Comparison of ENCODE assay signal across 9 cellular contexts in genomic region chr19:2700660-2701360, GRCh38. TPM values are rescaled to one million over a fixed set of nuclear protein-coding genes. Genes with fewer than 3 reads are reported as not detected.
DNase-seq lines count a peak whose midpoint lies in the region; ATAC-seq lines count a peak whose summit lies in the region.
"Had no signal": no experiment of that assay in that cellular context is flagged by ENCODE, and none has a peak within 500 bp of the region (broad histone marks: within the 10 kb centered on the region; RNA-seq: fewer than 3 reads in every experiment).

No MANE protein-coding gene starts in this region.

- peak overlapping the region; percentile 81 for H3K9ac ChIP-seq in BLaER1
- H3K9ac ChIP-seq in HUES64 (ENCODE audit: low read depth, low read length) = no peak overlapping the region

- no peaks in the 10 kb centered on the region for H3K36me3 ChIP-seq in BLaER1
- H3K36me3 ChIP-seq in HUES64 (ENCODE audit: insufficient read depth, low read length) = no peaks in the 10 kb centered on the region

- no peak for DNase-seq in activated CD4-positive, CD25-positive, alpha-beta regulatory T cell treated with anti-CD3 and anti-CD28 coated beads, Interleukin-2, amount 50 U/mL, for 72 hours
- no peak for DNase-seq in activated naive CD4-positive, alpha-beta T cell (lab: John Stamatoyannopoulos, UW)
- DNase-seq: NCI-H748 treated with DMSO at 0.1 percent for 48 hours; stimulated activated CD4-positive, alpha-beta T cell treated with anti-CD3 and anti-CD28 coated beads, Interleukin-2, amount 100 ng/mL, for 24 hours; testis had no signal

- H3K27me3 ChIP-seq in BLaER1 = no peaks in the 10 kb centered on the region
- H3K27me3 ChIP-seq in HUES64 (ENCODE audit: insufficient read depth, low read length) = peaks cover 25% of the 10 kb centered on the region
- H3K27me3 ChIP-seq: testis had no signal

- H3K4me3 ChIP-seq in BLaER1 (peak overlapping the region; percentile 78), HUES64 (ENCODE audit: low read length) (peak overlapping the region; percentile 28), iPS-18c (ENCODE audit: insufficient read depth, low read depth, low read length) (peak overlapping the region; percentile 66; the same call in 1 of the 2 replicates)

- no peak for ATAC-seq in GM21786 (IDR thresholded peaks at IDR 0.05; ENCODE audit: unreplicated experiment)

- peak overlapping the region; percentile 98 for H3K4me2 ChIP-seq in BLaER1

- H3K4me1 ChIP-seq in BLaER1 = peaks cover 66% of the 10 kb centered on the region
- no peaks in the 10 kb centered on the region for H3K4me1 ChIP-seq in HUES64 (ENCODE audit: insufficient read depth, low read length)

- peak overlapping the region; percentile 99 for H3K27ac ChIP-seq in BLaER1
- no peak overlapping the region for H3K27ac ChIP-seq in HUES64 (ENCODE audit: low read depth, low read length)

- H4K20me1 ChIP-seq in BLaER1 = no peaks in the 10 kb centered on the region

- 38% methylated on average over 26 of the region's 26 CpGs for WGBS in HUES64

- H3K9me3 ChIP-seq in BLaER1 (no peaks in the 10 kb centered on the region), HUES64 (ENCODE audit: insufficient read depth, low read depth, low read length) (no peaks in the 10 kb centered on the region), iPS-18c (ENCODE audit: control insufficient read depth, insufficient read depth, low read length) (no peaks in the 10 kb centered on the region)
- H3K9me3 ChIP-seq: testis had no signal

RNA-seq across cellular contexts. Expression of gene GNG7, which starts 1.7 kb away (rescaled TPM):
- polyA plus RNA-seq in HUES64 (2013, experiment 1 of 2) = 2.5 TPM
- polyA plus RNA-seq in HUES64 (2013, experiment 2 of 2) = 4.6 TPM

RNA-seq across cellular contexts. Expression of gene DIRAS1, which starts 20.4 kb away (rescaled TPM):
- polyA plus RNA-seq in HUES64 (2013, experiment 1 of 2) = 7.3 TPM
- polyA plus RNA-seq in HUES64 (2013, experiment 2 of 2) = 7.4 TPM

RNA-seq across cellular contexts. Expression of gene SLC39A3, which starts 39.0 kb away (rescaled TPM):
- 23.5 TPM for polyA plus RNA-seq in HUES64 (2013, experiment 1 of 2)
- 23.5 TPM for polyA plus RNA-seq in HUES64 (2013, experiment 2 of 2)

Comparison
In these comparisons a context has a peak if more than half of its experiments do, and no peak if none do; other contexts are left out.
1. H3K4me3 ChIP-seq: peak in every context shown above with its lines; median percentile 78 in BLaER1; 66 in iPS-18c; 28 in HUES64.